In the genomic region with DNA sequence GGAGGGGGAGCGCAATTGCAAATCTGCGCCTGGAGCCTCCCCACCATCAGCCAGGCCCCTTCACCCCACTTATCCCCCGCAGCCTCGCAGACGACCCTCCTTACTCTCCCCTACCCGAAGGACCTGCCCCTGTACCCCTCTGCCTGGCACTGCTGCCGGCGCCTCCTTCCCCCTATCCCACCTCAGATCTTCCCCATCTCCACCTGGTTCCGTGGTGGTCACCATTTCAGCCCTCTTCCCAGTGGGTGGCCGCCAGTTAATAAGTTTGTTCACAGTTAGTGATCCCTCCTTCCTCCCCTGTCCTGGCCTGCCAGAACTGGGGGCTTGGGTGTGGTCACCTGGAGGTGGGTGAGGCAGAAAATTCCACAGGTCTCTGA, we compare ENCODE assay signal across 8 cellular contexts. TPM values are rescaled to one million over a fixed set of nuclear protein-coding genes. Genes with fewer than 3 reads are reported as not detected.
DNase-seq lines count a peak whose midpoint lies in the region; ATAC-seq lines count a peak whose summit lies in the region.

No MANE protein-coding gene starts in this region.

- no peaks in the 10 kb centered on the region for H3K36me3 Mint-ChIP-seq in activated naive CD8-positive, alpha-beta T cell
- peaks cover 11% of the 10 kb centered on the region for H3K36me3 Mint-ChIP-seq in activated naive CD8-positive, alpha-beta T cell treated with anti-CD3 and anti-CD28 coated beads, Interleukin-2, amount 50 U/mL, for 24 hours (ENCODE audit: low read depth)

- no peaks in the 10 kb centered on the region for H3K4me1 ChIP-seq in urinary bladder (ENCODE audit: insufficient read depth)

- H3K4me3 Mint-ChIP-seq in activated naive CD8-positive, alpha-beta T cell: no peak overlapping the region
- H3K4me3 Mint-ChIP-seq in activated naive CD8-positive, alpha-beta T cell treated with anti-CD3 and anti-CD28 coated beads, Interleukin-2, amount 50 U/mL, for 24 hours: no peak overlapping the region

- DNase-seq in activated naive CD8-positive, alpha-beta T cell treated with anti-CD3 and anti-CD28 coated beads, Interleukin-2, amount 50 U/mL, for 24 hours: no peak
- peak; percentile 12 for DNase-seq in myocyte (ENCODE audit: low read depth)
- no peak for DNase-seq in NCI-H2196 treated with DMSO at 0.1 percent for 48 hours (lab: John Stamatoyannopoulos, UW; ENCODE audit: unreplicated experiment)
- DNase-seq in A172 (ENCODE audit: low spot score): no peak
- no peak for DNase-seq in middle frontal gyrus (ENCODE audit: extremely low spot score, low spot score)

- H3K9me3 Mint-ChIP-seq in activated naive CD8-positive, alpha-beta T cell (ENCODE audit: low read depth): no peaks in the 10 kb centered on the region
- H3K9me3 Mint-ChIP-seq in activated naive CD8-positive, alpha-beta T cell treated with anti-CD3 and anti-CD28 coated beads, Interleukin-2, amount 50 U/mL, for 24 hours: no peaks in the 10 kb centered on the region

- ATAC-seq in activated naive CD8-positive, alpha-beta T cell treated with anti-CD3 and anti-CD28 coated beads, Interleukin-2, amount 50 U/mL, for 24 hours: no peak
- peak; percentile 13 for ATAC-seq in esophagus mucosa

- no peaks in the 10 kb centered on the region for H3K36me3 ChIP-seq in urinary bladder (ENCODE audit: insufficient read depth)

- WGBS in urinary bladder: 19% methylated on average over 10 of the region's 10 CpGs

- H3K4me1 Mint-ChIP-seq in activated naive CD8-positive, alpha-beta T cell (ENCODE audit: low read depth): peaks cover 35% of the 10 kb centered on the region
- peaks cover 32% of the 10 kb centered on the region for H3K4me1 Mint-ChIP-seq in activated naive CD8-positive, alpha-beta T cell treated with anti-CD3 and anti-CD28 coated beads, Interleukin-2, amount 50 U/mL, for 24 hours

- peak overlapping the region; percentile 78 for H3K27ac ChIP-seq in urinary bladder (ENCODE audit: low read depth)

- H3K4me3 ChIP-seq in urinary bladder (ENCODE audit: low read depth, low read length): peak overlapping the region; percentile 53

- peak overlapping the region; percentile 61 for H3K27ac Mint-ChIP-seq in activated naive CD8-positive, alpha-beta T cell
- H3K27ac Mint-ChIP-seq in activated naive CD8-positive, alpha-beta T cell treated with anti-CD3 and anti-CD28 coated beads, Interleukin-2, amount 50 U/mL, for 24 hours: no peak overlapping the region

- H3K27me3 Mint-ChIP-seq in activated naive CD8-positive, alpha-beta T cell: no peaks in the 10 kb centered on the region
- H3K27me3 Mint-ChIP-seq in activated naive CD8-positive, alpha-beta T cell treated with anti-CD3 and anti-CD28 coated beads, Interleukin-2, amount 50 U/mL, for 24 hours: no peaks in the 10 kb centered on the region

RNA-seq across cellular contexts. Expression of gene SLC44A2, which starts 0.4 kb away (rescaled TPM):
- total RNA-seq in esophagus mucosa: 109 TPM
- total RNA-seq in myocyte: 81.9 and 100 TPM in 2 replicates
- polyA plus RNA-seq in myocyte (2012): 231 TPM
- total RNA-seq in urinary bladder: 40.7 TPM
- 76.5 TPM for polyA plus RNA-seq in urinary bladder
- 54.9 and 327 TPM in 2 replicates for total RNA-seq in A172 (2014; rRNA removed; shearing (Covaris generic))

RNA-seq across cellular contexts. Expression of gene ILF3, which starts 28.4 kb away (rescaled TPM):
- total RNA-seq in esophagus mucosa: 160 TPM
- 94.6 and 116 TPM in 2 replicates for total RNA-seq in myocyte
- polyA plus RNA-seq in myocyte (2012): 116 TPM
- 103 TPM for total RNA-seq in urinary bladder
- polyA plus RNA-seq in urinary bladder: 107 TPM
- 171 and 172 TPM in 2 replicates for total RNA-seq in A172 (2014; rRNA removed; shearing (Covaris generic))

RNA-seq across cellular contexts. Expression of gene AP1M2, which starts 38.6 kb away (rescaled TPM):
- 61.5 TPM for total RNA-seq in esophagus mucosa
- total RNA-seq in myocyte: 1.6 TPM in 1 of 2 replicates, not detected in the other
- polyA plus RNA-seq in myocyte (2012): 1.6 TPM
- total RNA-seq in urinary bladder: 9.4 TPM
- 9.3 TPM for polyA plus RNA-seq in urinary bladder
- total RNA-seq in A172 (2014; rRNA removed; shearing (Covaris generic)): 39.4 and 41.9 TPM in 2 replicates

RNA-seq across cellular contexts. Expression of gene CDKN2D, which starts 57.0 kb away (rescaled TPM):
- total RNA-seq in esophagus mucosa (8.4 TPM), myocyte (10.2 and 16.5 TPM in 2 replicates), urinary bladder (6.2 TPM)
- 11.9 TPM for polyA plus RNA-seq in myocyte (2012)
- polyA plus RNA-seq in urinary bladder: 24.7 TPM
- 10.6 and 11.3 TPM in 2 replicates for total RNA-seq in A172 (2014; rRNA removed; shearing (Covaris generic))

RNA-seq across cellular contexts. Expression of gene KRI1, which starts 59.9 kb away (rescaled TPM):
- total RNA-seq in esophagus mucosa (22.5 TPM), myocyte (13.9 and 22.1 TPM in 2 replicates), urinary bladder (7.7 TPM)
- 19.5 TPM for polyA plus RNA-seq in myocyte (2012)
- polyA plus RNA-seq in urinary bladder: 29.9 TPM
- total RNA-seq in A172 (2014; rRNA removed; shearing (Covaris generic)): 7.4 and 9.5 TPM in 2 replicates
